In the genomic region with DNA sequence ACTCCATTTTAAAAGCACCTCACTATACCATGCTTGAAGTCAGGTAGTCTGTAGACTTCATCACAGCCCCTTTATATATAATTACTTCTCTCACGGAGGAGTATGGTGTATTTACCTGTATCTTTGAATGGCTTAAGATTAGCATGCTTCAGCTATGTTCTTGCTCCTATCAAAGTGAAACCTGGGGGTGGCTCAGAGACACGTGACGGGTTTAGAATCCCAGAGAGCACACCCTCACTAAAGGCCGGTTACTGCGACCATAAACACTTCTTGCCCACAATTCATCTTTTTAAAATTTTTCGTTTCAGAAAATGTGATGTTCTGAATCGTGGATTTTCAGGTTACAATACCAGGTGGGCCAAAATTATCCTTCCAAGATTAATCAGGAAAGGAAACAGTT, we compare ENCODE assay signal across 1 cellular context.
TF ChIP-seq lines count a peak whose summit lies in the region.

No MANE protein-coding gene starts in this region.

TF ChIP-seq in endothelial cell of umbilical vein, 7 proteins besides CTCF, POLR2A, EP300 and RAD21:
- no peak for TF ChIP-seq MYC (IDR thresholded peaks at IDR 0.05; ENCODE audit: low read depth, low read length)
- TF ChIP-seq, protein P1, sequence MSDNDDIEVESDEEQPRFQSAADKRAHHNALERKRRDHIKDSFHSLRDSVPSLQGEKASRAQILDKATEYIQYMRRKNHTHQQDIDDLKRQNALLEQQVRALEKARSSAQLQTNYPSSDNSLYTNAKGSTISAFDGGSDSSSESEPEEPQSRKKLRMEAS (IDR thresholded peaks at IDR 0.05; ENCODE audit: insufficient read depth, insufficient read length), result no peak
- TF ChIP-seq POLR2AphosphoS5 (IDR thresholded peaks at IDR 0.05; ENCODE audit: insufficient read depth, low read depth, low read length), result no peak
- TF ChIP-seq GATA2 (IDR thresholded peaks at IDR 0.05; ENCODE audit: insufficient read depth, insufficient read length, low read depth, low read length), result no peak
- no peak for TF ChIP-seq FOS (IDR thresholded peaks at IDR 0.05; ENCODE audit: borderline replicate concordance, insufficient read depth, low read length)
- TF ChIP-seq EZH2 (IDR thresholded peaks at IDR 0.05; ENCODE audit: borderline replicate concordance, low read depth, low read length, severe bottlenecking), result no peak
